1 cellular context compared by ENCODE assay signal in the genomic region with DNA sequence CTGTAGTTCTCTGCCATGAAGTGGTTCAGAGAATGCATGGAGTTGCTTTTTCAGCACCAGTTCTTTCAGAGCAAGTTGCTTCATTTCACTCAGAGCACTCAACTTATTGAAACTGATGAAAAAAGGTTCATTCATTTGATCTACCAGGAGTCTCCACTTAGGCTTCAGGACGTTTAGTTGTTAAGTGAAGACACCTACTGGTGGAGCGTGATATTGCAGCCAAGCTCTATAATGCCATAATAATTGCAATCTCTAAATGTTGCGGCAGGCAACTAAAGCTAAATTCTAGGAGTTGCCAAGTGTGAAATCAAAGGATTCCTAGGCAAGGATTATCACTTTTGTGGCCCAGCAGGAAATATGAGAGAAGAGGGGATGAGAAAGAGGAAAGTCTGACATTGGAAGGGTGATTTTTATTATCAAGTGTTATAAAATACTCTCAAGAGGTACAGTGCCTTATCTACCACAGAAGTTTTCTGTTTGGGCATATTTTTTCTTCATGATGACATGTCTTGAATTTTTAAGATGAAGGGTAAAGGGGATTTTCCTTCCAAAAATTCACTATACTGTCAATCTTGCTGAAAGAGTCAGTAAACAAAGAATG.
TF ChIP-seq lines count a peak whose summit lies in the region.

No MANE protein-coding gene starts in this region.

TF ChIP-seq in GM23338, 12 proteins besides CTCF, POLR2A, EP300 and RAD21 (continued from another document):
- TF ChIP-seq, protein P1, sequence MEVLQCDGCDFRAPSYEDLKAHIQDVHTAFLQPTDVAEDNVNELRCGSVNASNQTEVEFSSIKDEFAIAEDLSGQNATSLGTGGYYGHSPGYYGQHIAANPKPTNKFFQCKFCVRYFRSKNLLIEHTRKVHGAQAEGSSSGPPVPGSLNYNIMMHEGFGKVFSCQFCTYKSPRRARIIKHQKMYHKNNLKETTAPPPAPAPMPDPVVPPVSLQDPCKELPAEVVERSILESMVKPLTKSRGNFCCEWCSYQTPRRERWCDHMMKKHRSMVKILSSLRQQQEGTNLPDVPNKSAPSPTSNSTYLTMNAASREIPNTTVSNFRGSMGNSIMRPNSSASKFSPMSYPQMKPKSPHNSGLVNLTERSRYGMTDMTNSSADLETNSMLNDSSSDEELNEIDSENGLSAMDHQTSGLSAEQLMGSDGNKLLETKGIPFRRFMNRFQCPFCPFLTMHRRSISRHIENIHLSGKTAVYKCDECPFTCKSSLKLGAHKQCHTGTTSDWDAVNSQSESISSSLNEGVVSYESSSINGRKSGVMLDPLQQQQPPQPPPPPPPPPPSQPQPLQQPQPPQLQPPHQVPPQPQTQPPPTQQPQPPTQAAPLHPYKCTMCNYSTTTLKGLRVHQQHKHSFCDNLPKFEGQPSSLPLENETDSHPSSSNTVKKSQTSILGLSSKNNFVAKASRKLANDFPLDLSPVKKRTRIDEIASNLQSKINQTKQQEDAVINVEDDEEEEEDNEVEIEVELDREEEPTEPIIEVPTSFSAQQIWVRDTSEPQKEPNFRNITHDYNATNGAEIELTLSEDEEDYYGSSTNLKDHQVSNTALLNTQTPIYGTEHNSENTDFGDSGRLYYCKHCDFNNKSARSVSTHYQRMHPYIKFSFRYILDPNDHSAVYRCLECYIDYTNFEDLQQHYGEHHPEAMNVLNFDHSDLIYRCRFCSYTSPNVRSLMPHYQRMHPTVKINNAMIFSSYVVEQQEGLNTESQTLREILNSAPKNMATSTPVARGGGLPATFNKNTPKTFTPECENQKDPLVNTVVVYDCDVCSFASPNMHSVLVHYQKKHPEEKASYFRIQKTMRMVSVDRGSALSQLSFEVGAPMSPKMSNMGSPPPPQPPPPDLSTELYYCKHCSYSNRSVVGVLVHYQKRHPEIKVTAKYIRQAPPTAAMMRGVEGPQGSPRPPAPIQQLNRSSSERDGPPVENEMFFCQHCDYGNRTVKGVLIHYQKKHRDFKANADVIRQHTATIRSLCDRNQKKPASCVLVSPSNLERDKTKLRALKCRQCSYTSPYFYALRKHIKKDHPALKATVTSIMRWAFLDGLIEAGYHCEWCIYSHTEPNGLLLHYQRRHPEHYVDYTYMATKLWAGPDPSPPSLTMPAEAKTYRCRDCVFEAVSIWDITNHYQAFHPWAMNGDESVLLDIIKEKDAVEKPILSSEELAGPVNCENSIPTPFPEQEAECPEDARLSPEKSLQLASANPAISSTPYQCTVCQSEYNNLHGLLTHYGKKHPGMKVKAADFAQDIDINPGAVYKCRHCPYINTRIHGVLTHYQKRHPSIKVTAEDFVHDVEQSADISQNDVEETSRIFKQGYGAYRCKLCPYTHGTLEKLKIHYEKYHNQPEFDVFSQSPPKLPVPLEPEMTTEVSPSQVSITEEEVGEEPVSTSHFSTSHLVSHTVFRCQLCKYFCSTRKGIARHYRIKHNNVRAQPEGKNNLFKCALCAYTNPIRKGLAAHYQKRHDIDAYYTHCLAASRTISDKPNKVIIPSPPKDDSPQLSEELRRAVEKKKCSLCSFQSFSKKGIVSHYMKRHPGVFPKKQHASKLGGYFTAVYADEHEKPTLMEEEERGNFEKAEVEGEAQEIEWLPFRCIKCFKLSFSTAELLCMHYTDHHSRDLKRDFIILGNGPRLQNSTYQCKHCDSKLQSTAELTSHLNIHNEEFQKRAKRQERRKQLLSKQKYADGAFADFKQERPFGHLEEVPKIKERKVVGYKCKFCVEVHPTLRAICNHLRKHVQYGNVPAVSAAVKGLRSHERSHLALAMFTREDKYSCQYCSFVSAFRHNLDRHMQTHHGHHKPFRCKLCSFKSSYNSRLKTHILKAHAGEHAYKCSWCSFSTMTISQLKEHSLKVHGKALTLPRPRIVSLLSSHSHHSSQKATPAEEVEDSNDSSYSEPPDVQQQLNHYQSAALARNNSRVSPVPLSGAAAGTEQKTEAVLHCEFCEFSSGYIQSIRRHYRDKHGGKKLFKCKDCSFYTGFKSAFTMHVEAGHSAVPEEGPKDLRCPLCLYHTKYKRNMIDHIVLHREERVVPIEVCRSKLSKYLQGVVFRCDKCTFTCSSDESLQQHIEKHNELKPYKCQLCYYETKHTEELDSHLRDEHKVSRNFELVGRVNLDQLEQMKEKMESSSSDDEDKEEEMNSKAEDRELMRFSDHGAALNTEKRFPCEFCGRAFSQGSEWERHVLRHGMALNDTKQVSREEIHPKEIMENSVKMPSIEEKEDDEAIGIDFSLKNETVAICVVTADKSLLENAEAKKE (CRISPR knock-in tag; IDR thresholded peaks at IDR 0.05) = no peak
- TF ChIP-seq NANOG (IDR thresholded peaks at IDR 0.05; ENCODE audit: borderline replicate concordance) = no peak
- no peak for TF ChIP-seq EZH2phosphoT487 (IDR thresholded peaks at IDR 0.05; ENCODE audit: unreplicated experiment)
